In genomic region chr7:32279500-32279899, GRCh38 we compare ENCODE assay signal across 8 cellular contexts.
"Had no signal": no experiment of that assay in that cellular context is flagged by ENCODE, and none has a peak within 500 bp of the region (broad histone marks: within the 10 kb centered on the region; RNA-seq: fewer than 3 reads in every experiment).

No MANE protein-coding gene starts in this region.

- H3K27ac Mint-ChIP-seq: GM23338, H9, IgD-negative memory B cell had no signal

- H3K9me3 Mint-ChIP-seq: GM23338, H9 had no signal

- FAIRE-seq: H1, H54, HepG2 had no signal

- H3K4me3 Mint-ChIP-seq: GM23338, H9, IgD-negative memory B cell had no signal

- H3K36me3 Mint-ChIP-seq: IgD-negative memory B cell had no signal

- H3K4me1 Mint-ChIP-seq: GM23338, H9, IgD-negative memory B cell had no signal

- ATAC-seq: GM23338, HepG2 had no signal

- DNase-seq: H9, HCEC 1CT, KG1 had no signal
